17 cellular contexts compared by ENCODE assay signal in genomic region chr10:121614746-121615145, GRCh38. TPM values are rescaled to one million over a fixed set of nuclear protein-coding genes. Genes with fewer than 3 reads are reported as not detected.
DNase-seq lines count a peak whose midpoint lies in the region; ATAC-seq and TF ChIP-seq lines count a peak whose summit lies in the region.
"Had no signal": no experiment of that assay in that cellular context is flagged by ENCODE, and none has a peak within 500 bp of the region (broad histone marks: within the 10 kb centered on the region; RNA-seq: fewer than 3 reads in every experiment).

No MANE protein-coding gene starts in this region.

- H3K9ac ChIP-seq in IMR-90 (ENCODE audit: low read depth, low read length) = no peak overlapping the region
- H3K9ac ChIP-seq: BLaER1 treated with 17β-estradiol and CSF1 and Interleukin-3, amounts not matched to agents 10 nM and 100 nM had no signal

- no peak overlapping the region for H2AK9ac ChIP-seq in IMR-90 (replicated peaks; ENCODE audit: low read depth, low read length, poor library complexity)

- H3K27me3 Mint-ChIP-seq in glutamatergic neuron (ENCODE audit: unreplicated experiment) = peaks cover 12% of the 10 kb centered on the region
- H3K27me3 Mint-ChIP-seq in neural crest cell (ENCODE audit: low read depth) = peaks cover 4% of the 10 kb centered on the region

- intact Hi-C loops in IMR-90 (cut with micrococcal nuclease) = no loop called here

- no peaks in the 10 kb centered on the region for H3K9me1 ChIP-seq in IMR-90 (ENCODE audit: insufficient read depth, low read length)

- no peak overlapping the region for H3K18ac ChIP-seq in IMR-90 (ENCODE audit: low read depth, low read length)

- H2BK20ac ChIP-seq in IMR-90 (ENCODE audit: low read depth, low read length) = no peak overlapping the region

- H3K4me2 ChIP-seq in IMR-90 (ENCODE audit: low read depth, low read length) = no peak overlapping the region
- H3K4me2 ChIP-seq: BLaER1 treated with 17β-estradiol and CSF1 and Interleukin-3, amounts not matched to agents 10 nM and 100 nM had no signal

- peaks cover 28% of the 10 kb centered on the region; the same call in 1 of the 2 replicates for H3K9me3 ChIP-seq in IMR-90 (ENCODE audit: control insufficient read depth, insufficient read depth, low read length)

- BruUV-seq in IMR-90 (replicated peaks; lab: Mats Ljungman, UMichigan) = no TSS peak

- DNase-seq in IMR-90 (no peak), glutamatergic neuron (no peak), neural crest cell (ENCODE audit: low read depth, low spot score) (no peak), substantia nigra (lab: John Stamatoyannopoulos, UW) (no peak), epidermal melanocyte (ENCODE audit: insufficient read length, low spot score) (no peak), NCI-H187 treated with DMSO at 0.1 percent for 48 hours (lab: John Stamatoyannopoulos, UW) (no peak)
- DNase-seq: ACHN; Calu3; CD4-positive, alpha-beta T cell; DMS 273 treated with DMSO at 0.1 percent for 48 hours; DMS79 had no signal

- no peak overlapping the region for H3K56ac ChIP-seq in IMR-90 (ENCODE audit: extremely low read depth, insufficient read depth, low read length)

- WGBS in IMR-90 (ENCODE audit: extremely low coverage in 2 of 2, insufficient read length in 1 of 2), 2 experiments = no CpG with 5 or more reads among the region's 5 CpGs

- no peaks in the 10 kb centered on the region for H3K36me3 ChIP-seq in IMR-90 (ENCODE audit: control insufficient read depth, insufficient read depth, low read length)
- H3K36me3 ChIP-seq: BLaER1 treated with 17β-estradiol and CSF1 and Interleukin-3, amounts not matched to agents 10 nM and 100 nM had no signal

- H3K36me3 Mint-ChIP-seq in glutamatergic neuron (ENCODE audit: unreplicated experiment) = peaks cover 11% of the 10 kb centered on the region
- H3K36me3 Mint-ChIP-seq in neural crest cell (ENCODE audit: low read depth) = peaks cover 2% of the 10 kb centered on the region
- H3K36me3 Mint-ChIP-seq: IgD-negative memory B cell had no signal

- no peak for TF ChIP-seq POLR2A in IMR-90 (IDR thresholded peaks at IDR 0.05; ENCODE audit: low read depth, low read length)

- H4K20me1 ChIP-seq in IMR-90 (ENCODE audit: insufficient read depth, low read length) = no peaks in the 10 kb centered on the region
- H4K20me1 ChIP-seq: BLaER1 treated with 17β-estradiol and CSF1 and Interleukin-3, amounts not matched to agents 10 nM and 100 nM had no signal

- no peak overlapping the region for H4K8ac ChIP-seq in IMR-90 (ENCODE audit: low read depth in 2 of 2, low read length in 2 of 2)

- no peak overlapping the region for H3K23ac ChIP-seq in IMR-90 (ENCODE audit: low read depth, low read length)

- in situ Hi-C loops in IMR-90 (cut with MboI; ENCODE audit: low sequenced_read_pairs) = no loop called here

- no peak overlapping the region for H2BK120ac ChIP-seq in IMR-90 (ENCODE audit: low read depth, low read length)

- POLR2A ChIA-PET in IMR-90 (lab: Charles Lee; ENCODE audit: unreplicated experiment) = no interaction called here

- no peak for TF ChIP-seq RAD21 in IMR-90 (IDR thresholded peaks at IDR 0.05; ENCODE audit: low read length)

- H3K4me1 Mint-ChIP-seq in glutamatergic neuron (ENCODE audit: low read depth, unreplicated experiment) (peaks cover 23% of the 10 kb centered on the region), neural crest cell (peaks cover 29% of the 10 kb centered on the region)
- H3K4me1 Mint-ChIP-seq: IgD-negative memory B cell had no signal

- peak overlapping the region; percentile 19 for H2AFZ ChIP-seq in IMR-90 (replicated peaks; ENCODE audit: low read length, poor library complexity)

- dilution Hi-C loops in IMR-90 (cut with HindIII; ENCODE audit: low sequenced_read_pairs, unreplicated experiment) = no loop called here

- no peak overlapping the region for H2BK5ac ChIP-seq in IMR-90 (ENCODE audit: low read depth, low read length, poor library complexity, severe bottlenecking)

- H3K14ac ChIP-seq in IMR-90 (replicated peaks; ENCODE audit: low read depth, low read length) = no peak overlapping the region

- H3K4me3 Mint-ChIP-seq in glutamatergic neuron (ENCODE audit: unreplicated experiment) (peak overlapping the region; percentile 8), neural crest cell (no peak overlapping the region)
- H3K4me3 Mint-ChIP-seq: CD4-positive, alpha-beta T cell; IgD-negative memory B cell had no signal

- H3K4me1 ChIP-seq in IMR-90 (ENCODE audit: control insufficient read depth, insufficient read depth, low read length) = no peaks in the 10 kb centered on the region

- TF ChIP-seq CTCF in IMR-90 (conservative IDR thresholded peaks at IDR 0.05; ENCODE audit: low read depth, low read length) (no peak), glutamatergic neuron (IDR thresholded peaks at IDR 0.05; ENCODE audit: partially characterized antibody, unreplicated experiment) (no peak), neural crest cell (conservative IDR thresholded peaks at IDR 0.05) (no peak)

- ATAC-seq in IMR-90 (ENCODE audit: low read depth) = no peak
- ATAC-seq in HG03025 (IDR thresholded peaks at IDR 0.05; ENCODE audit: low FRiP score, unreplicated experiment) = no peak
- no peak for ATAC-seq in GM19452 (IDR thresholded peaks at IDR 0.05; ENCODE audit: unreplicated experiment)
- ATAC-seq: HCT116 had no signal

- H4K91ac ChIP-seq in IMR-90 (ENCODE audit: insufficient read depth, low read depth, low read length) = no peak overlapping the region

- H3K9me3 Mint-ChIP-seq in glutamatergic neuron (ENCODE audit: unreplicated experiment) (peaks cover 9% of the 10 kb centered on the region), neural crest cell (peaks cover 7% of the 10 kb centered on the region)

- H4K5ac ChIP-seq in IMR-90 (ENCODE audit: low read depth, low read length) = no peak overlapping the region

- no peak overlapping the region for H3K4me3 ChIP-seq in IMR-90 (ENCODE audit: insufficient read depth, low read depth, low read length)
- H3K4me3 ChIP-seq: BLaER1 treated with 17β-estradiol and CSF1 and Interleukin-3, amounts not matched to agents 10 nM and 100 nM had no signal

- CTCF ChIA-PET in IMR-90 (lab: Yijun Ruan, JAX) = no interaction called here

- no peaks in the 10 kb centered on the region for H3K79me1 ChIP-seq in IMR-90 (ENCODE audit: low read depth in 1 of 2, low read length in 2 of 2)

- H3K27ac Mint-ChIP-seq in glutamatergic neuron (ENCODE audit: unreplicated experiment) (no peak overlapping the region), neural crest cell (ENCODE audit: unreplicated experiment) (peak overlapping the region; percentile 5)
- H3K27ac Mint-ChIP-seq: CD4-positive, alpha-beta T cell had no signal

- H3K27me3 ChIP-seq in IMR-90 (ENCODE audit: control insufficient read depth, insufficient read depth, low read length) = no peaks in the 10 kb centered on the region

- no peak overlapping the region for H3K27ac ChIP-seq in IMR-90 (ENCODE audit: insufficient read depth, low read length)
- peak overlapping the region; percentile 98 for H3K27ac ChIP-seq in substantia nigra (ENCODE audit: low read depth, low read length, poor library complexity, severe bottlenecking)
- H3K27ac ChIP-seq: BLaER1 treated with 17β-estradiol and CSF1 and Interleukin-3, amounts not matched to agents 10 nM and 100 nM had no signal

- no peak overlapping the region for H3K4ac ChIP-seq in IMR-90 (ENCODE audit: low read depth, low read length)

- H2BK15ac ChIP-seq in IMR-90 (ENCODE audit: low read depth, low read length) = no peak overlapping the region

- H2AK5ac ChIP-seq in IMR-90 (ENCODE audit: low read depth, low read length) = no peak overlapping the region

TF ChIP-seq in IMR-90, 13 proteins besides CTCF, POLR2A, EP300 and RAD21:
- TF ChIP-seq RCOR1 (IDR thresholded peaks at IDR 0.05; ENCODE audit: insufficient replicate concordance, low read length) (no peak), CHD1 (IDR thresholded peaks at IDR 0.05; ENCODE audit: low read depth, low read length) (no peak), FOS (IDR thresholded peaks at IDR 0.05; ENCODE audit: low read depth, low read length) (no peak), MAFK (IDR thresholded peaks at IDR 0.05; ENCODE audit: low read depth, low read length) (no peak), ELK1 (IDR thresholded peaks at IDR 0.05; ENCODE audit: borderline replicate concordance, low read depth, low read length) (no peak), RFX5 (IDR thresholded peaks at IDR 0.05; ENCODE audit: low read depth, low read length) (no peak)
- TF ChIP-seq, protein P1, sequence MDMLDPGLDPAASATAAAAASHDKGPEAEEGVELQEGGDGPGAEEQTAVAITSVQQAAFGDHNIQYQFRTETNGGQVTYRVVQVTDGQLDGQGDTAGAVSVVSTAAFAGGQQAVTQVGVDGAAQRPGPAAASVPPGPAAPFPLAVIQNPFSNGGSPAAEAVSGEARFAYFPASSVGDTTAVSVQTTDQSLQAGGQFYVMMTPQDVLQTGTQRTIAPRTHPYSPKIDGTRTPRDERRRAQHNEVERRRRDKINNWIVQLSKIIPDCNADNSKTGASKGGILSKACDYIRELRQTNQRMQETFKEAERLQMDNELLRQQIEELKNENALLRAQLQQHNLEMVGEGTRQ (IDR thresholded peaks at IDR 0.05; ENCODE audit: low read depth, low read length) = no peak

RNA-seq across cellular contexts. Expression of gene FGFR2, which starts 16.5 kb away (rescaled TPM):
- total RNA-seq in IMR-90 (2012; rRNA removed) (under 0.01 TPM in 1 of 2 replicates, not detected in the other), glutamatergic neuron (ENCODE audit: unreplicated experiment) (7.4 TPM), neural crest cell (55.5 and 58.4 TPM in 2 replicates)
- not detected in 2 replicates for polyA plus RNA-seq in IMR-90 (2012; rRNA removed)
- not detected in 2 replicates for polyA plus RNA-seq in IMR-90 (2012; cell fraction: cytosol; rRNA removed)
- not detected in 2 replicates for polyA plus RNA-seq in IMR-90 (2012; cell fraction: nucleus; rRNA removed; ENCODE audit: low replicate concordance)
- total RNA-seq: A172 had no signal
- polyA plus RNA-seq: IgD-negative memory B cell had no signal
